Comparison of ENCODE assay signal across 16 cellular contexts in the genomic region with DNA sequence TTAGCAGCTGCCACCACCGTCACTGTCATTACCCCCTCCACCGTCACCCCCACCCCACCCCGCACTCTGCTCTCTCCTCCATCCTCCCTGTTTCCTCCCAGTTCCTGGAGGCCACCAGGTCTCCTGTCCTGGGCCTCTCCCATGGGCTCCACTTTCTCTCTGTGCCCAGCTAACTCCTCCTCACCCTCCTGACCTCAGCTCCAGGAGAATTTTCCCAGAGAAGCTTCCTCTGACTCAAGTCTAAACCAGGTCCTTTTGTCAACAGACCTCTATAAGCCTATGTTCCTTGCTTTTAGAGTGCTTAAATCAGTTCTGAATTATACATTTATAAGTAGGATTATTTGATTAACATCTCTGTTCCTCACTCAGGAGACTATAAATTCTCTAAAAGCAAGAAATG.
DNase-seq lines count a peak whose midpoint lies in the region; ATAC-seq, FAIRE-seq and TF ChIP-seq lines count a peak whose summit lies in the region.
"Had no signal": no experiment of that assay in that cellular context is flagged by ENCODE, and none has a peak within 500 bp of the region (broad histone marks: within the 10 kb centered on the region; RNA-seq: fewer than 3 reads in every experiment).

No MANE protein-coding gene starts in this region.

- no peaks in the 10 kb centered on the region for H3K27me3 Mint-ChIP-seq in HFFc6 (ENCODE audit: insufficient read depth)

- peak overlapping the region; percentile 25; the same call in 1 of the 2 replicates for H3K9ac ChIP-seq in SK-N-SH

- H3K9me3 ChIP-seq in AG04450 (ENCODE audit: control insufficient read depth, insufficient read depth, low read length) (peaks cover 10% of the 10 kb centered on the region), SK-N-SH (no peaks in the 10 kb centered on the region), lower lobe of right lung (no peaks in the 10 kb centered on the region)

- TF ChIP-seq RAD21 in SK-N-SH (IDR thresholded peaks at IDR 0.05; ENCODE audit: low read length) = no peak

- peaks cover 23% of the 10 kb centered on the region for H3K4me1 Mint-ChIP-seq in HFFc6 (ENCODE audit: low read depth)
- H3K4me1 Mint-ChIP-seq: B cell had no signal

- peaks cover 8% of the 10 kb centered on the region for H3K9me3 Mint-ChIP-seq in HFFc6
- H3K9me3 Mint-ChIP-seq: CD4-positive, alpha-beta T cell had no signal

- H3F3A ChIP-seq in SK-N-SH (replicated peaks; ENCODE audit: insufficient read depth) = no peaks in the 10 kb centered on the region

- H3K27ac Mint-ChIP-seq in HFFc6 = peak overlapping the region; percentile 8; the same call in 1 of the 2 replicates
- H3K27ac Mint-ChIP-seq: B cell; CD4-positive, alpha-beta T cell had no signal

- ATAC-seq in lower lobe of right lung = no peak
- ATAC-seq: HepG2 had no signal

- H4K20me1 ChIP-seq in SK-N-SH (ENCODE audit: insufficient read depth) = no peaks in the 10 kb centered on the region

- TF ChIP-seq EP300 in SK-N-SH (IDR thresholded peaks at IDR 0.05; ENCODE audit: borderline replicate concordance in 1 of 2, low read depth in 1 of 2, low read length in 1 of 2) = no peak

- H3K4me3 ChIP-seq in AG04450 (ENCODE audit: low read depth, low read length) = no peak overlapping the region
- no peak overlapping the region for H3K4me3 ChIP-seq in SK-N-SH (ENCODE audit: low read depth in 2 of 2, low read length in 1 of 2)
- H3K4me3 ChIP-seq in lower lobe of right lung = no peak overlapping the region

- H3K27me3 ChIP-seq in AG04450 (ENCODE audit: control insufficient read depth, insufficient read depth, low read length) = no peaks in the 10 kb centered on the region
- no peaks in the 10 kb centered on the region for H3K27me3 ChIP-seq in SK-N-SH (ENCODE audit: insufficient read depth)
- no peaks in the 10 kb centered on the region for H3K27me3 ChIP-seq in lower lobe of right lung (ENCODE audit: low read depth)

- no peaks in the 10 kb centered on the region for H3K79me2 ChIP-seq in SK-N-SH (ENCODE audit: insufficient read depth)

- CTCF ChIA-PET in AG04450 (lab: Charles Lee) (no interaction called here), SK-N-SH (lab: Yijun Ruan, JAX) (interaction anchor here (2.3 to 2.6 kb wide), 2 partner anchors 9 to 30 kb away, joined by 8 to 13 read pairs; no protein-coding TSS in a partner anchor)

- no peak for DNase-seq in AG04450 (ENCODE audit: low read depth, low spot score)
- DNase-seq in HFFc6 = peak; percentile 19
- DNase-seq in SK-N-SH = no peak
- peak; percentile 40 for DNase-seq in hepatic stellate cell (ENCODE audit: low spot score)
- DNase-seq in NCI-H1694 (lab: John Stamatoyannopoulos, UW) = no peak
- DNase-seq in lower lobe of right lung = no peak
- DNase-seq in H54 (ENCODE audit: insufficient read length, low spot score) = no peak
- DNase-seq in DMS79 (lab: John Stamatoyannopoulos, UW) = no peak
- DNase-seq: C1 segment of cervical spinal cord; CD4-positive, alpha-beta T cell; DMS79 treated with DMSO at 0.1 percent for 48 hours; H7 had no signal

- no peak for FAIRE-seq in H54 (lab: Jason Lieb, UNC)
- FAIRE-seq: HepG2, HTR-8/SVneo had no signal

- no peaks in the 10 kb centered on the region for H3K9me2 ChIP-seq in SK-N-SH

- no peak for TF ChIP-seq POLR2A in H54 (IDR thresholded peaks at IDR 0.05; ENCODE audit: low read depth, low read length)

- TF ChIP-seq CTCF in AG04450 (IDR thresholded peaks at IDR 0.05; ENCODE audit: low read depth, low read length) = no peak
- TF ChIP-seq CTCF in HFFc6 (IDR thresholded peaks at IDR 0.05) = no peak
- TF ChIP-seq CTCF in SK-N-SH (IDR thresholded peaks at IDR 0.05) = no peak
- no peak for TF ChIP-seq CTCF in lower lobe of right lung (IDR thresholded peaks at IDR 0.05)

- intact Hi-C loops in lower lobe of right lung (cut with DNase I) = no loop called here

- H3K27ac ChIP-seq in AG04450 (ENCODE audit: low read depth, low read length) (peak overlapping the region; percentile 39), SK-N-SH (ENCODE audit: low read depth in 2 of 2, low read length in 1 of 2) (peak overlapping the region in 1 of 2 experiments; percentile 34; a peak in 2 of 4 replicates), lower lobe of right lung (no peak overlapping the region)
- H3K27ac ChIP-seq: 22Rv1 had no signal

- H3K36me3 Mint-ChIP-seq in HFFc6 (ENCODE audit: low read depth) = peaks cover 7% of the 10 kb centered on the region; the same call in 1 of the 2 replicates

- POLR2A ChIA-PET in AG04450 (lab: Yijun Ruan, JAX) = no interaction called here
- POLR2A ChIA-PET in SK-N-SH (lab: Yijun Ruan, JAX) = no interaction called here

- no peak overlapping the region for H3K4me2 ChIP-seq in SK-N-SH

- H2AFZ ChIP-seq in SK-N-SH (ENCODE audit: low read depth) = peak overlapping the region; percentile 12; the same call in 1 of the 2 replicates

- H3K4me1 ChIP-seq in SK-N-SH (ENCODE audit: control insufficient read depth in 1 of 2, insufficient read depth in 2 of 2, low read depth in 1 of 2, low read length in 1 of 2) (peaks cover 10 to 13% of the 10 kb centered on the region in 2 experiments; a peak in 3 of 4 replicates), lower lobe of right lung (no peaks in the 10 kb centered on the region)

- H3K4me3 Mint-ChIP-seq in HFFc6 = no peak overlapping the region
- H3K4me3 Mint-ChIP-seq: B cell; CD4-positive, alpha-beta T cell had no signal

- WGBS in SK-N-SH (ENCODE audit: low lambda C conversion rate) = 97% methylated on average over 3 of the region's 3 CpGs

- H3K36me3 ChIP-seq in SK-N-SH (replicated peaks in 1 of 2; ENCODE audit: control insufficient read depth in 1 of 2, insufficient read depth in 2 of 2, low read length in 1 of 2) (no peaks in the 10 kb centered on the region), lower lobe of right lung (no peaks in the 10 kb centered on the region)

TF ChIP-seq in SK-N-SH, 30 proteins besides CTCF, POLR2A, EP300 and RAD21:
- TF ChIP-seq TCF12 (IDR thresholded peaks at IDR 0.05) = no peak
- no peak for TF ChIP-seq RXRA (IDR thresholded peaks at IDR 0.05; ENCODE audit: borderline replicate concordance, low read depth)
- no peak for TF ChIP-seq MXI1 (IDR thresholded peaks at IDR 0.05; ENCODE audit: low read depth, low read length)
- TF ChIP-seq, protein P1, sequence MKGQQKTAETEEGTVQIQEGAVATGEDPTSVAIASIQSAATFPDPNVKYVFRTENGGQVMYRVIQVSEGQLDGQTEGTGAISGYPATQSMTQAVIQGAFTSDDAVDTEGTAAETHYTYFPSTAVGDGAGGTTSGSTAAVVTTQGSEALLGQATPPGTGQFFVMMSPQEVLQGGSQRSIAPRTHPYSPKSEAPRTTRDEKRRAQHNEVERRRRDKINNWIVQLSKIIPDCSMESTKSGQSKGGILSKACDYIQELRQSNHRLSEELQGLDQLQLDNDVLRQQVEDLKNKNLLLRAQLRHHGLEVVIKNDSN (IDR thresholded peaks at IDR 0.05; ENCODE audit: borderline replicate concordance, low read depth) = no peak
- no peak for TF ChIP-seq USF2 (IDR thresholded peaks at IDR 0.05; ENCODE audit: borderline replicate concordance, low read depth, low read length)
- TF ChIP-seq RCOR1 (IDR thresholded peaks at IDR 0.05; ENCODE audit: low read length) = no peak
- no peak for TF ChIP-seq POLR2AphosphoS5 (IDR thresholded peaks at IDR 0.05; ENCODE audit: low read depth, low read length)
TF ChIP-seq in SK-N-SH: peak in this region for 0.

Comparison
In these comparisons a context has a peak if more than half of its experiments do, and no peak if none do; other contexts are left out.
1. DNase-seq: peak in HFFc6 (single experiment) and hepatic stellate cell (single experiment); none in AG04450 (single experiment), SK-N-SH (single experiment), NCI-H1694 (single experiment), lower lobe of right lung (single experiment), H54 (single experiment) and DMS79 (single experiment).